1 cellular context compared by ENCODE assay signal in genomic region chr13:21526707-21527454, GRCh38.
TF ChIP-seq lines count a peak whose summit lies in the region.

No MANE protein-coding gene starts in this region.

TF ChIP-seq in HepG2, 621 proteins besides CTCF, POLR2A, EP300 and RAD21 (continued from another document and continues in another):
- TF ChIP-seq ZBTB40 (IDR thresholded peaks at IDR 0.05) (no peak), ZBTB40 (CRISPR knock-in tag; IDR thresholded peaks at IDR 0.05) (no peak), ZNF556 (CRISPR knock-in tag; IDR thresholded peaks at IDR 0.05; ENCODE audit: borderline replicate concordance) (no peak), ZNF367 (CRISPR knock-in tag; IDR thresholded peaks at IDR 0.05; ENCODE audit: borderline replicate concordance) (no peak), TEAD3 (CRISPR knock-in tag; optimal IDR thresholded peaks at IDR 0.05; ENCODE audit: borderline replicate concordance) (peak; percentile 74), ZNF260 (CRISPR knock-in tag; IDR thresholded peaks at IDR 0.05; ENCODE audit: borderline replicate concordance, low read depth) (no peak), SP5 (CRISPR knock-in tag; IDR thresholded peaks at IDR 0.05; ENCODE audit: borderline replicate concordance, low read depth) (no peak), ZNF230 (CRISPR knock-in tag; IDR thresholded peaks at IDR 0.05) (no peak), ZNF343 (CRISPR knock-in tag; IDR thresholded peaks at IDR 0.05) (no peak), ZNF441 (CRISPR knock-in tag; IDR thresholded peaks at IDR 0.05; ENCODE audit: borderline replicate concordance) (no peak), MAFG (CRISPR knock-in tag; IDR thresholded peaks at IDR 0.05) (no peak), ZNF570 (CRISPR knock-in tag; IDR thresholded peaks at IDR 0.05; ENCODE audit: borderline replicate concordance) (no peak), ZFP91 (CRISPR knock-in tag; IDR thresholded peaks at IDR 0.05; ENCODE audit: borderline replicate concordance) (no peak), IRF9 (CRISPR knock-in tag; IDR thresholded peaks at IDR 0.05; ENCODE audit: borderline replicate concordance) (no peak), PHF21A (CRISPR knock-in tag; IDR thresholded peaks at IDR 0.05) (peak; percentile 34; the same call in 1 of the 2 replicates), ARID2 (CRISPR knock-in tag; IDR thresholded peaks at IDR 0.05; ENCODE audit: borderline replicate concordance) (no peak), POGZ (CRISPR knock-in tag; IDR thresholded peaks at IDR 0.05) (no peak; the same call in 1 of the 2 replicates), ZNF44 (CRISPR knock-in tag; IDR thresholded peaks at IDR 0.05) (no peak), ZNF20 (CRISPR knock-in tag; IDR thresholded peaks at IDR 0.05) (no peak), ZBTB20 (CRISPR knock-in tag; IDR thresholded peaks at IDR 0.05; ENCODE audit: borderline replicate concordance, low read depth) (no peak), PAWR (CRISPR knock-in tag; IDR thresholded peaks at IDR 0.05; ENCODE audit: borderline replicate concordance) (no peak), TAF15 (IDR thresholded peaks at IDR 0.05; ENCODE audit: low read depth, low read length, poor library complexity, severe bottlenecking) (no peak), ZFP36 (IDR thresholded peaks at IDR 0.05; ENCODE audit: borderline replicate concordance, low read depth, low read length, partially characterized antibody) (peak; percentile 20), NFYB (CRISPR knock-in tag; IDR thresholded peaks at IDR 0.05) (no peak), SNAI1 (CRISPR knock-in tag; IDR thresholded peaks at IDR 0.05; ENCODE audit: borderline replicate concordance) (no peak), E2F5 (CRISPR knock-in tag; conservative IDR thresholded peaks at IDR 0.05) (no peak), NBN (conservative IDR thresholded peaks at IDR 0.05) (no peak), ZNF317 (CRISPR knock-in tag; IDR thresholded peaks at IDR 0.05) (no peak), ZSCAN9 (CRISPR knock-in tag; IDR thresholded peaks at IDR 0.05; ENCODE audit: borderline replicate concordance) (0 out of 2 replicates have a peak, but pooled peaks have one; percentile 28), ZC3H13 (CRISPR knock-in tag; IDR thresholded peaks at IDR 0.05) (no peak), RNF219 (CRISPR knock-in tag; IDR thresholded peaks at IDR 0.05) (no peak), ZNF234 (CRISPR knock-in tag; conservative IDR thresholded peaks at IDR 0.05) (no peak), ZNF569 (CRISPR knock-in tag; IDR thresholded peaks at IDR 0.05; ENCODE audit: borderline replicate concordance) (no peak), ZNF468 (CRISPR knock-in tag; IDR thresholded peaks at IDR 0.05) (no peak), E2F1 (CRISPR knock-in tag; IDR thresholded peaks at IDR 0.05) (no peak), ZBTB1 (CRISPR knock-in tag; IDR thresholded peaks at IDR 0.05; ENCODE audit: borderline replicate concordance) (no peak), ZBTB49 (CRISPR knock-in tag; IDR thresholded peaks at IDR 0.05; ENCODE audit: borderline replicate concordance) (no peak), ETS1 (CRISPR knock-in tag; IDR thresholded peaks at IDR 0.05) (no peak), RXRB (CRISPR knock-in tag; IDR thresholded peaks at IDR 0.05; ENCODE audit: borderline replicate concordance) (0 out of 2 replicates have a peak, but pooled peaks have one; percentile 53), NR2F6 (IDR thresholded peaks at IDR 0.05) (peak; percentile 72), NR2F6 (CRISPR knock-in tag; IDR thresholded peaks at IDR 0.05) (peak; percentile 60; the same call in 1 of the 2 replicates)
